Comparison of ENCODE assay signal across 8 cellular contexts in the genomic region with DNA sequence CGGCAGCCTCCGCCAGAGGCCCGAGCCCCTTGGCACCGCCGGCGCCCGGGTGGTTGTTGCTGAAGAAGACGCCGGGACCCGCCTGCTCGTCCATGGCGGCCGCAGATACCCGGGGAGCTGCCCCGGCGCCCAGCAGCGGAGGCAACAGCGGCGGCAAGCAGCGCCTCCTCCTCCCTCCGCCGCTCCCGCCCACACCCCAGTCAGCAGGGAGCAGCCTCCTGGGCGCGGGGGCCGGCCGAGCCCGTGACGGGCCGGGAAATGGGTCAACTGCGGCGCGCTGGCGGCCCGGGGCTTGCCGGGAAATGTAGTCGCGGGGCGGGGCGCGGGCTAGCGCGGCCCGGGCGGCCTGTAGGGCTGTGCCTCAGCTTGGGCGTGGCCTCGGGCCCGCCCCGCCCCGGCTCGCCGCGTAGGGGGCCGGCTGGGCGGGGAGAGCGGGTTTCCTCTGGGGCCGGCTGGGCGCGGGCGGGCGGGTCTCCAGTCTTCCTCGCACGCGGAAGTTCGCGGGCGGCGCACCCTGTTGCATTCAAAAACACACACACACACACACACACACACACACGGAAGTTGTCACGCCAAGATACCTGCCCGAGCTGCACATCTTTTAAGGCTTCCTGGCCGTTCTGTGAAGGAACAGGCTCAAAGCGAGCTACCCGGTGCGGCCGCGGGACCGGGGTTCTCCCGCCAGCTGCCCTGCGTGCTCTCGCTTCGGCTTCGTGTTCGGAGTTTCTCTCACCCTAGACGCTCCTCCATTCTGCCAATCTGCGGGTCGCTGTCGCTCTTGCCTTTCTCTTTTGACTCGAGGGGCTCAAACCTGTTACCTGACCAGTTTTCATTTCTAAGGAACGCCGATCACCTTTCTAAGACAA. TPM values are rescaled to one million over a fixed set of nuclear protein-coding genes. Genes with fewer than 3 reads are reported as not detected.
DNase-seq lines count a peak whose midpoint lies in the region; ATAC-seq and TF ChIP-seq lines count a peak whose summit lies in the region.

A gene with protein sequence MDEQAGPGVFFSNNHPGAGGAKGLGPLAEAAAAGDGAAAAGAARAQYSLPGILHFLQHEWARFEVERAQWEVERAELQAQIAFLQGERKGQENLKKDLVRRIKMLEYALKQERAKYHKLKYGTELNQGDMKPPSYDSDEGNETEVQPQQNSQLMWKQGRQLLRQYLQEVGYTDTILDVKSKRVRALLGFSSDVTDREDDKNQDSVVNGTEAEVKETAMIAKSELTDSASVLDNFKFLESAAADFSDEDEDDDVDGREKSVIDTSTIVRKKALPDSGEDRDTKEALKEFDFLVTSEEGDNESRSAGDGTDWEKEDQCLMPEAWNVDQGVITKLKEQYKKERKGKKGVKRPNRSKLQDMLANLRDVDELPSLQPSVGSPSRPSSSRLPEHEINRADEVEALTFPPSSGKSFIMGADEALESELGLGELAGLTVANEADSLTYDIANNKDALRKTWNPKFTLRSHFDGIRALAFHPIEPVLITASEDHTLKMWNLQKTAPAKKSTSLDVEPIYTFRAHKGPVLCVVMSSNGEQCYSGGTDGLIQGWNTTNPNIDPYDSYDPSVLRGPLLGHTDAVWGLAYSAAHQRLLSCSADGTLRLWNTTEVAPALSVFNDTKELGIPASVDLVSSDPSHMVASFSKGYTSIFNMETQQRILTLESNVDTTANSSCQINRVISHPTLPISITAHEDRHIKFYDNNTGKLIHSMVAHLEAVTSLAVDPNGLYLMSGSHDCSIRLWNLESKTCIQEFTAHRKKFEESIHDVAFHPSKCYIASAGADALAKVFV (minus strand): TSS at position 167 of the 866 bp plus-strand sequence. CDS start 73 bp downstream, at position 94.

- 1% methylated on average over 72 of the region's 91 CpGs for WGBS in prostate gland

- peak in 1 of 4 experiments; percentile 14 for TF ChIP-seq CTCF in prostate gland (IDR thresholded peaks at IDR 0.05)

- H3K27me3 ChIP-seq in prostate gland (replicated peaks; ENCODE audit: insufficient read depth): no peaks in the 10 kb centered on the region

- no peaks in the 10 kb centered on the region for H3K4me1 ChIP-seq in prostate gland (replicated peaks)

- intact Hi-C loops in T-helper 1 cell treated with Interleukin-12 subunit alpha and Interleukin-12 subunit beta and Interleukin-4 antibody, amounts not matched to agents 30 ng/mL and 1 ng/mL, for 36 hours (cut with micrococcal nuclease): loop anchor here (1.0 to 10.0 kb wide), 13 partner anchors 39 to 1811 kb away; a partner anchor contains a TSS
- intact Hi-C loops in left cardiac atrium (cut with DNase I) (no loop called here), prostate gland (cut with DNase I) (no loop called here)

- no peaks in the 10 kb centered on the region for H3K9me3 ChIP-seq in prostate gland

- ATAC-seq in GM18498 (IDR thresholded peaks at IDR 0.05; ENCODE audit: unreplicated experiment) (peak; percentile 96), HG02885 (IDR thresholded peaks at IDR 0.05; ENCODE audit: poor library complexity, unreplicated experiment) (peak; percentile 96), left cardiac atrium (peak; percentile 98)

- peak; percentile 95 for TF ChIP-seq POLR2A in prostate gland (IDR thresholded peaks at IDR 0.05)

- H3K27ac ChIP-seq in prostate gland: peak within 1 kb of the TSS; percentile 90 to 92

- peak within 1 kb of the TSS; percentile 68 to 98 for H3K4me3 ChIP-seq in prostate gland

- H3K36me3 ChIP-seq in prostate gland: no peaks in the 10 kb centered on the region

- DNase-seq in NCI-H1694 (lab: John Stamatoyannopoulos, UW) (peak; percentile 78), amniotic epithelial cell (ENCODE audit: low read depth) (peak; percentile 91), left cardiac atrium (peak; percentile 98), prostate gland (ENCODE audit: low spot score) (peak; percentile 95), ureter (ENCODE audit: low spot score) (peak; percentile 97)

RNA-seq across cellular contexts. Expression of the gene that starts here (rescaled TPM):
- total RNA-seq in T-helper 1 cell treated with Interleukin-12 subunit alpha and Interleukin-12 subunit beta and Interleukin-4 antibody, amounts not matched to agents 30 ng/mL and 1 ng/mL, for 36 hours: 28.8 and 33.8 TPM in 2 replicates
- 10 to 100 TPM; 33.8 to 35.3 TPM for total RNA-seq in left cardiac atrium
- 10 to 100 TPM; 15.0 to 32.3 TPM for total RNA-seq in prostate gland
- total RNA-seq in ureter: 26.7 TPM

Comparison
In these comparisons a context has a peak if more than half of its experiments do, and no peak if none do; other contexts are left out.
1. Peak in every context shown above with its lines: DNase-seq, ATAC-seq, H3K4me3 ChIP-seq and H3K27ac ChIP-seq.